In genomic region chr12:68440068-68440581, GRCh38 we compare ENCODE assay signal across 13 cellular contexts.
DNase-seq lines count a peak whose midpoint lies in the region; ATAC-seq and TF ChIP-seq lines count a peak whose summit lies in the region.
"Had no signal": no experiment of that assay in that cellular context is flagged by ENCODE, and none has a peak within 500 bp of the region (broad histone marks: within the 10 kb centered on the region; RNA-seq: fewer than 3 reads in every experiment).

No MANE protein-coding gene starts in this region.

- no peak for TF ChIP-seq RAD21 in HCT116 (IDR thresholded peaks at IDR 0.05; ENCODE audit: low read depth)

- CTCF ChIA-PET in HCT116 (lab: Charles Lee): no interaction called here

- peaks cover 34% of the 10 kb centered on the region for H3K4me1 Mint-ChIP-seq in activated T-helper 17 cell treated with anti-CD3 and anti-CD28 coated beads, Interleukin-2, amount 50 U/mL, for 72 hours

- H3K4me1 ChIP-seq in HCT116 (ENCODE audit: control insufficient read depth in 1 of 2, insufficient read depth in 2 of 2, low read length in 2 of 2) (peaks cover 0 to 6% of the 10 kb centered on the region in 2 experiments; a peak in 1 of 4 replicates), psoas muscle (peaks cover 22% of the 10 kb centered on the region)
- H3K4me1 ChIP-seq: heart left ventricle had no signal

- no TSS peak for BruUV-seq in HCT116 (replicated peaks; lab: Mats Ljungman, UMichigan)

- H3K36me3 ChIP-seq in HCT116 (ENCODE audit: control insufficient read depth in 1 of 2, insufficient read depth in 2 of 2, low read length in 2 of 2) (no peaks in the 10 kb centered on the region), psoas muscle (ENCODE audit: insufficient read depth in 1 of 2, low read depth in 1 of 2) (no peaks in the 10 kb centered on the region)
- H3K36me3 ChIP-seq: heart left ventricle had no signal

- RAD21 ChIA-PET in HCT116 (lab: Charles Lee; ENCODE audit: low non-redundant PET in 1 of 2, low total read pairs in 2 of 2, uncharacterized antibody in 2 of 2, unreplicated experiment in 2 of 2): no interaction called here

- no peaks in the 10 kb centered on the region for H3K36me3 Mint-ChIP-seq in activated T-helper 17 cell treated with anti-CD3 and anti-CD28 coated beads, Interleukin-2, amount 50 U/mL, for 72 hours (ENCODE audit: low read depth)

- H3K9ac ChIP-seq in HCT116 (ENCODE audit: low read length): no peak overlapping the region

- H4K20me1 ChIP-seq in HCT116 (ENCODE audit: insufficient read depth): no peaks in the 10 kb centered on the region

- peaks cover 6% of the 10 kb centered on the region for H3K9me3 Mint-ChIP-seq in activated T-helper 17 cell treated with anti-CD3 and anti-CD28 coated beads, Interleukin-2, amount 50 U/mL, for 72 hours

- peak overlapping the region; percentile 44 for H3K27ac Mint-ChIP-seq in activated T-helper 17 cell treated with anti-CD3 and anti-CD28 coated beads, Interleukin-2, amount 50 U/mL, for 72 hours
- H3K27ac Mint-ChIP-seq: activated CD8-positive, alpha-beta T cell treated with anti-CD3 and anti-CD28 coated beads, Interleukin-2, amount 10 ng/mL, durations not matched to agents 7 days and 5 days; activated naive CD8-positive, alpha-beta T cell treated with anti-CD3 and anti-CD28 coated beads for 36 hours had no signal

- peak overlapping the region; percentile 3 for H2AFZ ChIP-seq in HCT116 (ENCODE audit: low read depth, low read length, poor library complexity, severe bottlenecking)

- TF ChIP-seq POLR2A in HCT116 (IDR thresholded peaks at IDR 0.05; ENCODE audit: borderline replicate concordance, extremely low read depth, insufficient read depth, insufficient read length): no peak

- H3K27me3 ChIP-seq in HCT116 (ENCODE audit: insufficient read depth, low read length): no peaks in the 10 kb centered on the region
- H3K27me3 ChIP-seq in psoas muscle (ENCODE audit: insufficient read depth in 3 of 3, low read length in 2 of 3): no peaks in the 10 kb centered on the region
- H3K27me3 ChIP-seq: heart left ventricle had no signal

- POLR2A ChIA-PET in HCT116 (lab: Charles Lee): no interaction called here

- 44 to 66% (median 48%) methylated on average over 5 of the region's 5 CpGs for WGBS in psoas muscle, 3 donors

- no peaks in the 10 kb centered on the region for H3K27me3 Mint-ChIP-seq in activated T-helper 17 cell treated with anti-CD3 and anti-CD28 coated beads, Interleukin-2, amount 50 U/mL, for 72 hours
- H3K27me3 Mint-ChIP-seq: activated naive CD8-positive, alpha-beta T cell treated with anti-CD3 and anti-CD28 coated beads for 36 hours had no signal

- no peak overlapping the region for H3K4me3 ChIP-seq in HCT116 (replicated peaks in 1 of 2; ENCODE audit: low read depth in 1 of 2, low read length in 2 of 2)
- no peak overlapping the region for H3K4me3 ChIP-seq in fibroblast of pulmonary artery (replicated peaks; ENCODE audit: low read depth, low read length)
- no peak overlapping the region for H3K4me3 ChIP-seq in psoas muscle
- H3K4me3 ChIP-seq: heart left ventricle had no signal

- H3K4me2 ChIP-seq in HCT116 (ENCODE audit: low read length): no peak overlapping the region

- intact Hi-C loops in HCT116 (cut with micrococcal nuclease): no loop called here
- intact Hi-C loops in psoas muscle (cut with DNase I): no loop called here

- no peak for TF ChIP-seq CTCF in HCT116 (IDR thresholded peaks at IDR 0.05 in 2 of 3, conservative IDR thresholded peaks at IDR 0.05 in 1 of 3; ENCODE audit: borderline replicate concordance in 1 of 3, insufficient read depth in 1 of 3, low read depth in 2 of 3, low read length in 2 of 3)
- TF ChIP-seq CTCF in fibroblast of pulmonary artery (IDR thresholded peaks at IDR 0.05; ENCODE audit: low read length, missing control alignments): no peak
- no peak for TF ChIP-seq CTCF in psoas muscle (IDR thresholded peaks at IDR 0.05)

- no peaks in the 10 kb centered on the region for H3K79me2 ChIP-seq in HCT116 (ENCODE audit: insufficient read depth, low read length)

- peak overlapping the region; percentile 58 for H3K4me3 Mint-ChIP-seq in activated T-helper 17 cell treated with anti-CD3 and anti-CD28 coated beads, Interleukin-2, amount 50 U/mL, for 72 hours
- H3K4me3 Mint-ChIP-seq: activated CD8-positive, alpha-beta T cell treated with anti-CD3 and anti-CD28 coated beads, Interleukin-2, amount 10 ng/mL, durations not matched to agents 7 days and 5 days; activated naive CD8-positive, alpha-beta T cell treated with anti-CD3 and anti-CD28 coated beads for 36 hours had no signal

- DNase-seq in HCT116 (ENCODE audit: low read depth, low spot score): no peak
- DNase-seq in fibroblast of pulmonary artery (ENCODE audit: low read depth): peak; percentile 52
- peak in 1 of 2 donors; percentile 18 for DNase-seq in psoas muscle
- no peak for DNase-seq in MV-4-11 (lab: John Stamatoyannopoulos, UW)
- no peak for DNase-seq in NCI-H1092 (lab: John Stamatoyannopoulos, UW)
- no peak for DNase-seq in COLO668 (lab: John Stamatoyannopoulos, UW; ENCODE audit: unreplicated experiment)
- DNase-seq: activated CD8-positive, alpha-beta T cell treated with anti-CD3 and anti-CD28 coated beads, Interleukin-2, amount 10 ng/mL, durations not matched to agents 7 days and 5 days; activated naive CD8-positive, alpha-beta T cell treated with anti-CD3 and anti-CD28 coated beads for 36 hours; dermis blood vessel endothelial cell; H7; heart left ventricle had no signal

- no peak overlapping the region for H3K27ac ChIP-seq in HCT116 (ENCODE audit: low read depth, low read length)
- peak overlapping the region; percentile 78 for H3K27ac ChIP-seq in psoas muscle
- H3K27ac ChIP-seq: heart left ventricle had no signal

- H3K9me2 ChIP-seq in HCT116 (ENCODE audit: insufficient read depth): no peaks in the 10 kb centered on the region

- ATAC-seq in HCT116: no peak
- ATAC-seq in activated T-helper 17 cell treated with anti-CD3 and anti-CD28 coated beads, Interleukin-2, amount 50 U/mL, for 72 hours (replicated peaks): peak; percentile 63
- ATAC-seq in psoas muscle: peak; percentile 98 to 99 (median 99)
- no peak for ATAC-seq in HG03469 (IDR thresholded peaks at IDR 0.05; ENCODE audit: unreplicated experiment)
- ATAC-seq: activated CD8-positive, alpha-beta T cell treated with anti-CD3 and anti-CD28 coated beads, Interleukin-2, amount 10 ng/mL, durations not matched to agents 7 days and 5 days had no signal

- H3K9me3 ChIP-seq in HCT116 (ENCODE audit: control insufficient read depth in 1 of 2, insufficient read depth in 1 of 2, low read depth in 1 of 2, low read length in 2 of 2): peaks cover 4 to 8% of the 10 kb centered on the region in 2 experiments; a peak in 2 of 4 replicates
- H3K9me3 ChIP-seq in psoas muscle: peaks cover 3% of the 10 kb centered on the region

TF ChIP-seq in HCT116, 20 proteins besides CTCF, POLR2A, EP300 and RAD21:
- TF ChIP-seq ZNF274 (IDR thresholded peaks at IDR 0.05; ENCODE audit: low read depth, low read length) (no peak), FOSL1 (IDR thresholded peaks at IDR 0.05; ENCODE audit: low read depth) (no peak), SRF (IDR thresholded peaks at IDR 0.05; ENCODE audit: low read depth) (no peak), JUND (IDR thresholded peaks at IDR 0.05) (no peak), EGR1 (IDR thresholded peaks at IDR 0.05; ENCODE audit: low read depth) (no peak), SIN3A (IDR thresholded peaks at IDR 0.05; ENCODE audit: low read depth) (no peak), ELF1 (IDR thresholded peaks at IDR 0.05; ENCODE audit: borderline replicate concordance, low read depth) (no peak), SP1 (IDR thresholded peaks at IDR 0.05; ENCODE audit: low read depth) (no peak)
- TF ChIP-seq, protein P1, sequence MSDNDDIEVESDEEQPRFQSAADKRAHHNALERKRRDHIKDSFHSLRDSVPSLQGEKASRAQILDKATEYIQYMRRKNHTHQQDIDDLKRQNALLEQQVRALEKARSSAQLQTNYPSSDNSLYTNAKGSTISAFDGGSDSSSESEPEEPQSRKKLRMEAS (IDR thresholded peaks at IDR 0.05): no peak
- TF ChIP-seq, protein P2, sequence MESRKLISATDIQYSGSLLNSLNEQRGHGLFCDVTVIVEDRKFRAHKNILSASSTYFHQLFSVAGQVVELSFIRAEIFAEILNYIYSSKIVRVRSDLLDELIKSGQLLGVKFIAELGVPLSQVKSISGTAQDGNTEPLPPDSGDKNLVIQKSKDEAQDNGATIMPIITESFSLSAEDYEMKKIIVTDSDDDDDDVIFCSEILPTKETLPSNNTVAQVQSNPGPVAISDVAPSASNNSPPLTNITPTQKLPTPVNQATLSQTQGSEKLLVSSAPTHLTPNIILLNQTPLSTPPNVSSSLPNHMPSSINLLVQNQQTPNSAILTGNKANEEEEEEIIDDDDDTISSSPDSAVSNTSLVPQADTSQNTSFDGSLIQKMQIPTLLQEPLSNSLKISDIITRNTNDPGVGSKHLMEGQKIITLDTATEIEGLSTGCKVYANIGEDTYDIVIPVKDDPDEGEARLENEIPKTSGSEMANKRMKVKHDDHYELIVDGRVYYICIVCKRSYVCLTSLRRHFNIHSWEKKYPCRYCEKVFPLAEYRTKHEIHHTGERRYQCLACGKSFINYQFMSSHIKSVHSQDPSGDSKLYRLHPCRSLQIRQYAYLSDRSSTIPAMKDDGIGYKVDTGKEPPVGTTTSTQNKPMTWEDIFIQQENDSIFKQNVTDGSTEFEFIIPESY (IDR thresholded peaks at IDR 0.05; ENCODE audit: extremely low read depth, insufficient replicate concordance, low read length): no peak

Comparison
In these comparisons a context has a peak if more than half of its experiments do, and no peak if none do; other contexts are left out.
1. ATAC-seq: peak in activated T-helper 17 cell treated with anti-CD3 and anti-CD28 coated beads, Interleukin-2, amount 50 U/mL, for 72 hours (single experiment) and psoas muscle (4 of 4); none in HCT116 (single experiment) and HG03469 (single experiment).